In genomic region chr7:96034940-96035727, GRCh38 we compare ENCODE assay signal across 17 cellular contexts.
DNase-seq lines count a peak whose midpoint lies in the region; ATAC-seq and FAIRE-seq lines count a peak whose summit lies in the region.
"Had no signal": no experiment of that assay in that cellular context is flagged by ENCODE, and none has a peak within 500 bp of the region (broad histone marks: within the 10 kb centered on the region; RNA-seq: fewer than 3 reads in every experiment).

No MANE protein-coding gene starts in this region.

- H3K9me3 Mint-ChIP-seq in activated naive CD8-positive, alpha-beta T cell treated with anti-CD3 and anti-CD28 coated beads for 36 hours, result no peaks in the 10 kb centered on the region
- H3K9me3 Mint-ChIP-seq: CD8-positive, alpha-beta memory T cell; natural killer cell had no signal

- ATAC-seq in GM21737 (IDR thresholded peaks at IDR 0.05; ENCODE audit: unreplicated experiment), result no peak
- ATAC-seq in GM21515 (IDR thresholded peaks at IDR 0.05; ENCODE audit: unreplicated experiment), result no peak
- no peak for ATAC-seq in GM21367 (IDR thresholded peaks at IDR 0.05; ENCODE audit: unreplicated experiment)
- ATAC-seq: body of pancreas, natural killer cell had no signal

- peaks cover 10% of the 10 kb centered on the region for H3K27me3 Mint-ChIP-seq in activated naive CD8-positive, alpha-beta T cell treated with anti-CD3 and anti-CD28 coated beads for 36 hours

- no peak overlapping the region for H3K4me3 Mint-ChIP-seq in activated naive CD8-positive, alpha-beta T cell treated with anti-CD3 and anti-CD28 coated beads for 36 hours
- H3K4me3 Mint-ChIP-seq: CD8-positive, alpha-beta memory T cell; natural killer cell had no signal

- DNase-seq in DMS 273 treated with DMSO at 0.1 percent for 48 hours (lab: John Stamatoyannopoulos, UW), result peak; percentile 82
- DNase-seq in NCI-H1694 (lab: John Stamatoyannopoulos, UW), result peak; percentile 96
- DNase-seq in NCI-H446 treated with DMSO at 0.1 percent for 48 hours (lab: John Stamatoyannopoulos, UW), result peak; percentile 77
- DNase-seq in activated naive CD8-positive, alpha-beta T cell treated with anti-CD3 and anti-CD28 coated beads for 36 hours, result no peak
- DNase-seq: ACHN; activated CD4-positive, CD25-positive, alpha-beta regulatory T cell; activated naive CD4-positive, alpha-beta T cell treated with Interleukin-2 at 50 U/mL for 16 hours; CD8-positive, alpha-beta memory T cell; natural killer cell; Peyer's patch; stimulated activated CD4-positive, alpha-beta T cell treated with anti-CD3 and anti-CD28 coated beads, Interleukin-4, amount 100 ng/mL, for 24 hours; T-helper 1 cell had no signal

- no peaks in the 10 kb centered on the region for H3K36me3 Mint-ChIP-seq in activated naive CD8-positive, alpha-beta T cell treated with anti-CD3 and anti-CD28 coated beads for 36 hours
- H3K36me3 Mint-ChIP-seq: CD8-positive, alpha-beta memory T cell; natural killer cell had no signal

- FAIRE-seq in islet of Langerhans (lab: Jason Lieb, UNC), result peak; percentile 83

- no peak overlapping the region for H3K27ac Mint-ChIP-seq in activated naive CD8-positive, alpha-beta T cell treated with anti-CD3 and anti-CD28 coated beads for 36 hours
- H3K27ac Mint-ChIP-seq: CD8-positive, alpha-beta memory T cell; natural killer cell had no signal

- peaks cover 1% of the 10 kb centered on the region for H3K4me1 Mint-ChIP-seq in activated naive CD8-positive, alpha-beta T cell treated with anti-CD3 and anti-CD28 coated beads for 36 hours
- H3K4me1 Mint-ChIP-seq: CD8-positive, alpha-beta memory T cell had no signal
